ENCODE assay signal across 10 cellular contexts in the genomic region with DNA sequence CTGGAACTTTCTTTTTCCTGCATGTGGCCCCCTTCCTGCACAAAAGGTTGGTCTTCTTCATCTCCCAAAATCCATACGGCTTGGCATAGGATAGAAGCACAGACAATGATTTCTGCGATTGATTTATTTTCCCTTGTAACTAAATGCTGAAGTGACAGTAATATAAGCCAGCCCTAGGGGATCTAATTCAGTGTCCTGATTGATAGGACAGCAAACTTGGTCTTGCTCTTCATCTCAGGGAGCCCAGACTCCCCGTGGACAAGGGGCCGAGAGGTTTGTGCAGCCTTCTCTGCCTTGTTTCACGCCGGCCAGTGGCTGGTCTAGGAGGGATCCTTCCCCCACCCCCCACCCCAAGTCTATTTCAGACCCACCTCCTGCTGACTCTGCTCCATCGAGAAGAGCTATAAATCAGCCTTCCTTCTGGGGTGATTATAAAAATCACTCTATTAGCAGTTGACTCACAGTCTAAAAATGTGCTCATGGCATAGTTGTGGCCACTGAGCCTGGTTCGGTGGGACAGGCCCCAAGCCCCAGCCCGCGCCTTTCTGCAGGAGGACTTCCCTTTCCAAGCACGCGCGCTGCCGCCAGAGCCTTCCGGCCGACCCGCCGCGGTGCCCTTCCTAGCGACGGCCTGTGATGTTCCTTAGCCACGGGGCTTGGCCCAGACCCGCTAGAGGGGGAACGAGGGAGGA.
DNase-seq lines count a peak whose midpoint lies in the region; ATAC-seq and TF ChIP-seq lines count a peak whose summit lies in the region.
"Had no signal": no experiment of that assay in that cellular context is flagged by ENCODE, and none has a peak within 500 bp of the region (broad histone marks: within the 10 kb centered on the region; RNA-seq: fewer than 3 reads in every experiment).

No MANE protein-coding gene starts in this region.

- peak overlapping the region; percentile 32 for H3K4me2 ChIP-seq in skeletal muscle satellite cell (ENCODE audit: low read length)

- H3K27me3 ChIP-seq in skeletal muscle satellite cell (ENCODE audit: control insufficient read depth, insufficient read depth, low read length): no peaks in the 10 kb centered on the region
- no peaks in the 10 kb centered on the region for H3K27me3 ChIP-seq in tibial nerve

- no peaks in the 10 kb centered on the region for H3K36me3 Mint-ChIP-seq in T-helper 2 cell treated with Interferon-gamma antibody and Interleukin-4, amounts not matched to agents 5 μg/mL and 100 μg/mL, for 36 hours (ENCODE audit: low read depth)
- H3K36me3 Mint-ChIP-seq in activated CD4-positive, alpha-beta memory T cell treated with anti-CD3 and anti-CD28 coated beads, Interleukin-2, amount 10 ng/mL, durations not matched to agents 7 days and 5 days (ENCODE audit: low read depth): no peaks in the 10 kb centered on the region

- TF ChIP-seq EP300 in tibial nerve (IDR thresholded peaks at IDR 0.05): no peak

- 31 to 39% methylated on average over 23 to 24 of the region's 24 CpGs for WGBS in tibial nerve, 2 donors

- peak overlapping the region; percentile 61 for H3K9ac ChIP-seq in skeletal muscle satellite cell (ENCODE audit: low read depth, low read length)

- POLR2A ChIA-PET in activated CD4-positive, alpha-beta memory T cell treated with anti-CD3 and anti-CD28 coated beads, Interleukin-2, amount 10 ng/mL, durations not matched to agents 7 days and 5 days (lab: Charles Lee): no interaction called here

- intact Hi-C loops in left cardiac atrium (cut with DNase I): no loop called here

- no peaks in the 10 kb centered on the region for H3K36me3 ChIP-seq in skeletal muscle satellite cell (ENCODE audit: insufficient read depth, low read length)
- H3K36me3 ChIP-seq in tibial nerve: no peaks in the 10 kb centered on the region

- H3K27ac Mint-ChIP-seq in T-helper 2 cell treated with Interferon-gamma antibody and Interleukin-4, amounts not matched to agents 5 μg/mL and 100 μg/mL, for 36 hours: no peak overlapping the region
- H3K27ac Mint-ChIP-seq in activated CD4-positive, alpha-beta memory T cell treated with anti-CD3 and anti-CD28 coated beads, Interleukin-2, amount 10 ng/mL, durations not matched to agents 7 days and 5 days: no peak overlapping the region

- no peaks in the 10 kb centered on the region for H3K9me3 ChIP-seq in skeletal muscle satellite cell (replicated peaks; ENCODE audit: low read length)
- no peaks in the 10 kb centered on the region for H3K9me3 ChIP-seq in tibial nerve

- ATAC-seq in left cardiac atrium: peak; percentile 35 to 68

- no peak for TF ChIP-seq CTCF in tibial nerve (IDR thresholded peaks at IDR 0.05)

- DNase-seq in H4 (ENCODE audit: low spot score) (peak; percentile 94), SKM-1 (lab: John Stamatoyannopoulos, UW; ENCODE audit: unreplicated experiment) (peak; percentile 17), left cardiac atrium (peak; percentile 65), tibial nerve (ENCODE audit: low spot score in 2 of 2) (no peak)
- no peak for DNase-seq in T-helper 2 cell treated with Interferon-gamma antibody and Interleukin-4, amounts not matched to agents 5 μg/mL and 100 μg/mL, for 36 hours (ENCODE audit: low spot score)
- DNase-seq in activated CD4-positive, alpha-beta T cell treated with anti-CD3 and anti-CD28 coated beads for 1 hour: no peak
- DNase-seq in activated CD4-positive, alpha-beta memory T cell treated with anti-CD3 and anti-CD28 coated beads, Interleukin-2, amount 10 ng/mL, durations not matched to agents 7 days and 5 days: no peak
- DNase-seq: activated naive CD4-positive, alpha-beta T cell treated with Interleukin-2 at 50 U/mL for 16 hours; stimulated activated CD4-positive, alpha-beta T cell treated with anti-CD3 and anti-CD28 coated beads, Interleukin-2, amount 100 ng/mL, for 24 hours had no signal

- no peaks in the 10 kb centered on the region for H3K27me3 Mint-ChIP-seq in T-helper 2 cell treated with Interferon-gamma antibody and Interleukin-4, amounts not matched to agents 5 μg/mL and 100 μg/mL, for 36 hours (ENCODE audit: low read depth)
- H3K27me3 Mint-ChIP-seq in activated CD4-positive, alpha-beta memory T cell treated with anti-CD3 and anti-CD28 coated beads, Interleukin-2, amount 10 ng/mL, durations not matched to agents 7 days and 5 days: no peaks in the 10 kb centered on the region

- no peaks in the 10 kb centered on the region for H3K4me1 Mint-ChIP-seq in T-helper 2 cell treated with Interferon-gamma antibody and Interleukin-4, amounts not matched to agents 5 μg/mL and 100 μg/mL, for 36 hours (ENCODE audit: low read depth)
- no peaks in the 10 kb centered on the region for H3K4me1 Mint-ChIP-seq in activated CD4-positive, alpha-beta memory T cell treated with anti-CD3 and anti-CD28 coated beads, Interleukin-2, amount 10 ng/mL, durations not matched to agents 7 days and 5 days

- H3K27ac ChIP-seq in tibial nerve: no peak overlapping the region

- CTCF ChIA-PET in activated CD4-positive, alpha-beta memory T cell treated with anti-CD3 and anti-CD28 coated beads, Interleukin-2, amount 10 ng/mL, durations not matched to agents 7 days and 5 days (lab: Charles Lee): no interaction called here

- H3K4me1 ChIP-seq in skeletal muscle satellite cell (ENCODE audit: control insufficient read depth, insufficient read depth, low read length) (peaks cover 38% of the 10 kb centered on the region), tibial nerve (peaks cover 0 to 58% (median 9%) of the 10 kb centered on the region in 4 donors)

- H3K4me3 ChIP-seq in skeletal muscle satellite cell (ENCODE audit: low read length) (no peak overlapping the region), tibial nerve (no peak overlapping the region)

- no peak for TF ChIP-seq POLR2A in tibial nerve (IDR thresholded peaks at IDR 0.05)

- H3K4me3 Mint-ChIP-seq in T-helper 2 cell treated with Interferon-gamma antibody and Interleukin-4, amounts not matched to agents 5 μg/mL and 100 μg/mL, for 36 hours: no peak overlapping the region
- no peak overlapping the region for H3K4me3 Mint-ChIP-seq in activated CD4-positive, alpha-beta memory T cell treated with anti-CD3 and anti-CD28 coated beads, Interleukin-2, amount 10 ng/mL, durations not matched to agents 7 days and 5 days

- no peaks in the 10 kb centered on the region for H3K9me3 Mint-ChIP-seq in T-helper 2 cell treated with Interferon-gamma antibody and Interleukin-4, amounts not matched to agents 5 μg/mL and 100 μg/mL, for 36 hours
- H3K9me3 Mint-ChIP-seq in activated CD4-positive, alpha-beta memory T cell treated with anti-CD3 and anti-CD28 coated beads, Interleukin-2, amount 10 ng/mL, durations not matched to agents 7 days and 5 days: peaks cover 4% of the 10 kb centered on the region

Comparison
In these comparisons a context has a peak if more than half of its experiments do, and no peak if none do; other contexts are left out.
1. DNase-seq: peak in H4 (single experiment), SKM-1 (single experiment) and left cardiac atrium (single experiment); none in T-helper 2 cell treated with Interferon-gamma antibody and Interleukin-4, amounts not matched to agents 5 μg/mL and 100 μg/mL, for 36 hours (single experiment), tibial nerve (0 of 2), activated CD4-positive, alpha-beta T cell treated with anti-CD3 and anti-CD28 coated beads for 1 hour (single experiment) and activated CD4-positive, alpha-beta memory T cell treated with anti-CD3 and anti-CD28 coated beads, Interleukin-2, amount 10 ng/mL, durations not matched to agents 7 days and 5 days (single experiment).